1 cellular context compared by ENCODE assay signal in the genomic region with DNA sequence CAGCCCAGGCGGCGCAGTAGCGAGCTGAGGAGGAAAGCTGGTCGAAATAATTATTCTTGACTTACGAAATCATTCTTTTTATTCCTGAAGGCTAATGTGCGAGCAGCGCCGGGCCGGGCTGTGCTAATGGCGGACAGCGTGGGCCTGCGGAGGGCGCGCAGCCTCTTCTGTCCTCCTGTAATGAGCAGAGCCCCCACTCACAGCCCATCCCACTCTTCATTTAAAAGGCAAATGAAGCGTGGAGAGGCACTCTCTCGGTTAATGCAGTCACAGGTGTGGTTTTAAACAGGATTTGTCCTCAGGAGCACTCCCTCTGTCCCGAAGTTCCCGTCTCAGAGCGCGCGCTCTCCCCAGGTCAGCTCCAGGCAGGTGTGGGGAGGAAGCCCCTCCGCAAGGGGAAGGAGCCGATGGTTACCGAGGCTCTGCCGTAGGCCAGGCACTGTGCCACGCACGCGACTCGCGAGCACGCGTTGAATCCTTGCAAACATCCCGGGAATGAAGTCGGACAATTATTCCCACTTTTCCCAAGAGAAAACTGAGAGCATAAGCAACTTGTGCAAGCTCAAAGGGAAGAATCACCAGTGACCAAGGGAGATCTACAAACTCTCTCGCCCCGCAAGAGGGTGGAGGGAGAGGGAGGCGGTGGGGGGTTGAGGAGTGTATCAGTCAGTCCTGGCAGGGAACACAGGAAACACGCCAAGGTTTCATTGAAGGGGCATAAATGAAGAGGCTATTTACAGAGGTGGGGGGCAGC.
TF ChIP-seq lines count a peak whose summit lies in the region.

No MANE protein-coding gene starts in this region.

TF ChIP-seq in H1, 55 proteins besides CTCF, POLR2A, EP300 and RAD21:
- TF ChIP-seq RNF2 (IDR thresholded peaks at IDR 0.05; ENCODE audit: borderline replicate concordance, low read depth, low read length, missing control alignments, poor library complexity, severe bottlenecking): no peak
- no peak for TF ChIP-seq EGR1 (IDR thresholded peaks at IDR 0.05; ENCODE audit: borderline replicate concordance, low read depth, low read length)
- 0 out of 2 replicates have a peak, but pooled peaks have one; percentile 6 for TF ChIP-seq E2F6 (IDR thresholded peaks at IDR 0.05)
- TF ChIP-seq SUZ12 (IDR thresholded peaks at IDR 0.05; ENCODE audit: low read length): 0 out of 2 replicates have a peak, but pooled peaks have one; percentile 62
- TF ChIP-seq TAF1 (IDR thresholded peaks at IDR 0.05; ENCODE audit: low read depth, low read length): peak; percentile 74
- no peak for TF ChIP-seq HDAC2 (IDR thresholded peaks at IDR 0.05; ENCODE audit: borderline replicate concordance in 1 of 2, low read depth in 2 of 2, low read length in 2 of 2)
- TF ChIP-seq, protein P1, sequence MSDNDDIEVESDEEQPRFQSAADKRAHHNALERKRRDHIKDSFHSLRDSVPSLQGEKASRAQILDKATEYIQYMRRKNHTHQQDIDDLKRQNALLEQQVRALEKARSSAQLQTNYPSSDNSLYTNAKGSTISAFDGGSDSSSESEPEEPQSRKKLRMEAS (IDR thresholded peaks at IDR 0.05): peak; percentile 41
- peak; percentile 55 for TF ChIP-seq TAF7 (optimal IDR thresholded peaks at IDR 0.05; ENCODE audit: borderline replicate concordance, low read depth, low read length)
- TF ChIP-seq YY1 (IDR thresholded peaks at IDR 0.05; ENCODE audit: low read depth, low read length): peak; percentile 92
- peak; percentile 83 for TF ChIP-seq ASH2L (IDR thresholded peaks at IDR 0.05; ENCODE audit: low read length)
- peak; percentile 54 for TF ChIP-seq PHF8 (conservative IDR thresholded peaks at IDR 0.05; ENCODE audit: low read depth, low read length)
- TF ChIP-seq BACH1 (IDR thresholded peaks at IDR 0.05; ENCODE audit: low read length): 0 out of 2 replicates have a peak, but pooled peaks have one; percentile 9
